Comparison of ENCODE assay signal across 9 cellular contexts in the genomic region with DNA sequence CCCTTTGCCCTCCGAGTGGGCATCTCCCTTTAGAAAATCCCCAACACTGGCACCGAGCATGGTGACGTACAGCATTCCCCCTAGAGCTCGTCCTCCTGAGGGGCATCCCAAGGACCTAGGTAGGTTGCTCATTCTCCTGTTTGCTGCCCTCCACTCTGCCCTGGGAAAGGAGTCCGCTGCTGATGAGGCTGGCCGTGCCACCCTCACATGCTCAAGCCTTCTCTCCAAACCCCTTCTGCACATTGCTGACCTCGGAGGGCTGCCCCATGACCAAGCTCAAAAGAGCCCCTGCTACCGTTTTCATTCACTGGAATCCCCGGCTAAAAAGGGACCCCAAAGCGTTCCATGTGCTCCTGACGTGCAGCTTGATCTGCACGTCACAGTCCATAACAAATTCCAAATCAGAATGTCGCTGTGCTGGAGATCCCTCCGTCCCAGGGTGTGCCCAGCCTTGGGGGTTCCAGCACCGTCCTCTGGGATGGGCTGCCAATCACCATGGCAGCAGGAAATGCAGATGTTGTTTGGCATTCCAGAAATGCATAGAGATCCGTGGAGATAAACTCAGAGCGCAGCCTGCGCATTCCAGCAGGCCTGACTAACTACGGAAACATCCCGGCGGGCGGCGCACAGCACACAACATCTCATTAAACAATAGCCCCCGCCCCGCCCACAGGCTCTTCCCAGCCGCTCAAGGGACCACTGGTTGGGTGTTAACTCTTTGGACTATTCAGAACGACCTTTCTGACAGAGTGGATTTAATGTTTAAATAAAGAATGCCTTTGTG. TPM values are rescaled to one million over a fixed set of nuclear protein-coding genes. Genes with fewer than 3 reads are reported as not detected.
DNase-seq lines count a peak whose midpoint lies in the region; ATAC-seq, FAIRE-seq and TF ChIP-seq lines count a peak whose summit lies in the region.
"Had no signal": no experiment of that assay in that cellular context is flagged by ENCODE, and none has a peak within 500 bp of the region (broad histone marks: within the 10 kb centered on the region; RNA-seq: fewer than 3 reads in every experiment).

No MANE protein-coding gene starts in this region.

- peaks cover 55% of the 10 kb centered on the region for H3K4me1 ChIP-seq in astrocyte (ENCODE audit: insufficient read depth, low read length)
- H3K4me1 ChIP-seq in spleen, result peaks cover 0 to 29% (median 6%) of the 10 kb centered on the region in 6 donors

- H2AFZ ChIP-seq in astrocyte (ENCODE audit: low read depth, low read length), result peak overlapping the region; percentile 9

- ATAC-seq in GM18909 (IDR thresholded peaks at IDR 0.05; ENCODE audit: poor library complexity, unreplicated experiment) (no peak), HG03139 (IDR thresholded peaks at IDR 0.05; ENCODE audit: unreplicated experiment) (no peak)

- no peaks in the 10 kb centered on the region for H3K9me3 Mint-ChIP-seq in astrocyte (ENCODE audit: unreplicated experiment)

- peaks cover 38% of the 10 kb centered on the region for H3K4me1 Mint-ChIP-seq in astrocyte (ENCODE audit: low read depth, unreplicated experiment)

- no peaks in the 10 kb centered on the region for H4K20me1 ChIP-seq in astrocyte (ENCODE audit: insufficient read depth, low read length)

- H3K36me3 Mint-ChIP-seq in astrocyte (ENCODE audit: low read depth, unreplicated experiment), result no peaks in the 10 kb centered on the region

- peak; percentile 73 for FAIRE-seq in astrocyte (lab: Jason Lieb, UNC)

- 68 to 80% (median 75%) methylated on average over 27 of the region's 27 CpGs for WGBS in spleen, 5 donors

- H3K9ac ChIP-seq in astrocyte (ENCODE audit: low read length), result peak overlapping the region; percentile 70

- TF ChIP-seq CTCF in astrocyte (IDR thresholded peaks at IDR 0.05; ENCODE audit: insufficient read depth, low read depth, low read length), result no peak
- no peak for TF ChIP-seq CTCF in spleen (IDR thresholded peaks at IDR 0.05 in 8 of 11, conservative IDR thresholded peaks at IDR 0.05 in 3 of 11)

- peak overlapping the region; percentile 82 for H3K4me2 ChIP-seq in astrocyte (ENCODE audit: low read length)

- no peaks in the 10 kb centered on the region for H3K27me3 ChIP-seq in astrocyte (ENCODE audit: insufficient read depth, low read length)
- no peaks in the 10 kb centered on the region for H3K27me3 ChIP-seq in spleen (replicated peaks in 1 of 7)

- peak overlapping the region; percentile 77 for H3K4me3 Mint-ChIP-seq in astrocyte (ENCODE audit: unreplicated experiment)

- H3K27ac ChIP-seq in astrocyte (ENCODE audit: low read depth, low read length) (peak overlapping the region; percentile 86), spleen (no peak overlapping the region)

- DNase-seq in HK-2 (ENCODE audit: unreplicated experiment), result peak; percentile 91
- DNase-seq in astrocyte (ENCODE audit: low read depth), result peak; percentile 93
- peak; percentile 94 for DNase-seq in iPS DF 4.7 (ENCODE audit: extremely low read depth, low spot score)
- DNase-seq in spleen, result peak; percentile 68
- DNase-seq in hippocampal formation (lab: John Stamatoyannopoulos, UW), result no peak
- no peak for DNase-seq in NCI-H774 (lab: John Stamatoyannopoulos, UW)
- DNase-seq: cerebellar nuclear complex had no signal

- peak overlapping the region; percentile 100 for H3K27ac Mint-ChIP-seq in astrocyte (ENCODE audit: unreplicated experiment)

- H3K27me3 Mint-ChIP-seq in astrocyte (ENCODE audit: low read depth, unreplicated experiment), result no peaks in the 10 kb centered on the region

- H3K36me3 ChIP-seq in astrocyte (ENCODE audit: insufficient read depth, low read length) (no peaks in the 10 kb centered on the region), spleen (peaks cover 0 to 63% (median 10%) of the 10 kb centered on the region in 6 donors)

- H3K9me3 ChIP-seq in astrocyte (ENCODE audit: insufficient read depth, low read depth, low read length), result no peaks in the 10 kb centered on the region
- no peaks in the 10 kb centered on the region for H3K9me3 ChIP-seq in spleen

- peaks cover 9% of the 10 kb centered on the region for H3K79me2 ChIP-seq in astrocyte (ENCODE audit: insufficient read depth, low read length)

- no peak for TF ChIP-seq POLR2A in spleen (IDR thresholded peaks at IDR 0.05)

- intact Hi-C loops in spleen (cut with DNase I; ENCODE audit: low total_unique reads), result no loop called here

- H3K4me3 ChIP-seq in astrocyte (ENCODE audit: insufficient read depth, low read depth, low read length) (peak overlapping the region; percentile 26), spleen (no peak overlapping the region)

RNA-seq across cellular contexts. Expression of gene GNB1L, which starts 26.3 kb away (rescaled TPM):
- total RNA-seq in astrocyte, result 10.4 and 14.3 TPM in 2 replicates
- total RNA-seq in spleen, result 1 to 10 TPM; 5.7 to 8.1 (median 7.9) TPM
- polyA plus RNA-seq in spleen, result 10 to 100 TPM in 2 of 3 donors, 1 to 10 TPM in 1; 7.7 to 10.4 (median 10.1) TPM

RNA-seq across cellular contexts. Expression of gene RTL10, which starts 26.3 kb away (rescaled TPM):
- total RNA-seq in astrocyte (33.6 and 43.0 TPM in 2 replicates), spleen (10 to 100 TPM; 17.0 to 22.9 (median 18.8) TPM)
- polyA plus RNA-seq in spleen, result 10 to 100 TPM in 2 of 3 donors, 1 to 10 TPM in 1; 8.3 to 13.4 (median 10.8) TPM

Comparison
In these comparisons a context has a peak if more than half of its experiments do, and no peak if none do; other contexts are left out.
1. DNase-seq: peak in HK-2 (single experiment), astrocyte (single experiment), iPS DF 4.7 (single experiment) and spleen (single experiment); none in hippocampal formation (0 of 2) and NCI-H774 (single experiment).